1 cellular context compared by ENCODE assay signal in the genomic region with DNA sequence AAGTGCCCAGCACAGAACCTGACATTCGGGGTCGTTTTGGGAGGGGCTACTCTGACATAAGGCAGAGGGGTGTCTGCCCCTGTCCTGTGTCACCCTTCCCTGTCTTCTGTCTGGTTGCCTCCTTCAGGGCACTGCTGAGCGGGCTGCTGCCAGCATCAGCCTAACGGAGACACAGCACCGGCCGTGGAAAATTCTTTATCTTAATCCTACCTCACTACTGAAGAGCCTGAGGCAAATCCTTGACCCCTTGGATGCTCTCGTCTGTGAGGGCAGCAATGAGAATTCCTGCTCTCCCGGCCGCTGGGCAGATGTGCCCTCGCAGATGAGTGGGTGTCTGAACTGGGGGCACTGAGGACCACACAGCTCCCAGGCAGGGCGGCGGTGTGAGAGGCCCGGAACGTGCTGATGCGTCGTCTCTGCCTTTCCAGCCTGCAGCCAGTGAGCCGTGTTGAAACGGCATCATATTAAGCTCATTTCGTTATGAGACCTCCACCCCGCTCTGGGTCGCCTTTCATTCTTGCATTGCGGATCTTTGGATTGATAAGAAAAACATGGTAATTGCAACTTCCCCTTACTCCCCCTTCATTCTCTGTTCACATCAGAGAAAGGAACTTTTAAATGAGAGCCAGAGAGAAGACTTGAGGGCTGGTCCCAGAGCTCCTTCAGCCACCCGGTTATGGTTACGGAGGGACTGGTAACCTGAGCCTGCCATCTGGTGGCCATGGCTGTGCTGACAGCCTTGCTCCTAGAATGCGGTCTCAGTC.
TF ChIP-seq lines count a peak whose summit lies in the region.

No MANE protein-coding gene starts in this region.

TF ChIP-seq in IMR-90, 13 proteins besides CTCF, POLR2A, EP300 and RAD21 (continued from another document):
- TF ChIP-seq MAFK (IDR thresholded peaks at IDR 0.05; ENCODE audit: low read depth, low read length) (no peak), CEBPB (IDR thresholded peaks at IDR 0.05; ENCODE audit: low read depth, low read length) (no peak), MXI1 (IDR thresholded peaks at IDR 0.05; ENCODE audit: borderline replicate concordance, low read depth, low read length) (no peak)
TF ChIP-seq in IMR-90: peak in this region for 1.
